In the genomic region with DNA sequence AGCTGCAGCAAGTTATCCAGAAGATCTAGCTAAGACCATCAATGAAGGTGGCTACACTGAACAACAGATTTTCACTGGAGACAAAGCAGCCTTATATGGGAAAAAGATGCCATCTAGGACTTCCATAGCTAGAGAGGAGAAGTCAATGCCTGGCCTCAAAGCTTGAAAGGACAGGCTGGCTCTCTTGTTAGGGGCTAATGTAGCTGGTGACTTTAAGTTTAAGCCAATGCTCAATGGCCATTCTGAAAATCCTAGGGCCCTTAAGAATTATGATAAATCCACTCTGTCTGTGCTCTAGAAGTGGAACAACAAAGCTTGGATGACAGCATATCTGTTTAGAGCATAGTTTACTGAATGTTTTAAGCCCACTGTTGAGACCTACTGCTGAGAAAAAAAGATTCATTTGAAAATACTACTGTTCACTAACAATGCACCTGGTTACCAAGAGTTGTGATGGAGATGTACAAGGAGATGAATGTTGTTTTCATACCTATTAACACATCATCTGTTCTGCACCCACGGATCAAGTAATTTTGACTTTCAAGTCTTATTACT, we compare ENCODE assay signal across 7 cellular contexts. TPM values are rescaled to one million over a fixed set of nuclear protein-coding genes. Genes with fewer than 3 reads are reported as not detected.
"Had no signal": no experiment of that assay in that cellular context is flagged by ENCODE, and none has a peak within 500 bp of the region (broad histone marks: within the 10 kb centered on the region; RNA-seq: fewer than 3 reads in every experiment).

No MANE protein-coding gene starts in this region.

- FAIRE-seq: G401.6, GM12878, GM12891, GM18507, GM19239 had no signal

- DNase-seq: GDM1 had no signal

- H3K4me3 ChIP-seq: GM12878 had no signal

- ATAC-seq: GM12878 had no signal

RNA-seq across cellular contexts. Expression of a gene that starts 13.6 kb away (rescaled TPM):
- total RNA-seq: GM12878 had no signal

RNA-seq across cellular contexts. Expression of a gene that starts 56.1 kb away (rescaled TPM):
- total RNA-seq: G401 had no signal
